ENCODE assay signal across 9 cellular contexts in the genomic region with DNA sequence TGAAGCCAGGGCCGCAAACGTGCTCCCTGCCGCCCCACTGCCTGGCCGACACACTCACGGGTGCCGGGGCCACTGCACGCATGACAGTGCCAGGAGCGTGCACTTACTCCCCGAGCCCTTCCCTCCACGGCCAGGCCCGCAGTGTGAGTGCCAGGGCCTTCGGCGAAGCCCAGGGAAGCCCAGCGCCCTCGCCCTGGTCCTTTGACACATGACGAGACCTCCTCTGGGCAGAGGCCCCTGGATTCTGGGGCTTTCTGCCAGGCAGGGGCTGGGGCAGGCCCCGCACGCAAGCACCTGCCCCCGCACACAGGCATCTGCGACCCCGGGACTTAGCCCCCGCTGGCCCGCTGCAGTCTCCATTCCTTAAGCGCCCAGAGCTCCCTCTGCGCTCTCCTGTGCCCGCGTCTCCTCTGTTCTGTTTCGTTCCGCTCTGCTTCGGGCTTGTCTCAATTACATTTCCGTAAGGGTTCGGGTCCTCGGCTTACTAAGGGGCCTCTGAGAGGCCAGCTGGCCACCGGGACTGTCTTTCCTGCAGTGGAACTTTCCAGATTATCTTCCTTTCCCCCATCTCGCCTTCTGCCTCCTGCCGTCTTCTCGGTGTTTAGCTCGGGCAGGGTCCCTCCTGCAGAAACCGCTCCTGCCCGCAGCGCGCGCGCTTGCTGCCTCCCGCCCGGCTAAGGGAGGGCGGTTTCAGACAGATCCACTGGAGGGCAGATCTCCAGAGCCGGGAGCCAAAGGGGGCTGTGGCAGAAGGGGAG.
DNase-seq lines count a peak whose midpoint lies in the region; ATAC-seq and TF ChIP-seq lines count a peak whose summit lies in the region.
"Had no signal": no experiment of that assay in that cellular context is flagged by ENCODE, and none has a peak within 500 bp of the region (broad histone marks: within the 10 kb centered on the region; RNA-seq: fewer than 3 reads in every experiment).

No MANE protein-coding gene starts in this region.

- no peak for TF ChIP-seq EP300 in stomach (IDR thresholded peaks at IDR 0.05)

- peaks cover 8 to 12% of the 10 kb centered on the region in 2 donors for H3K4me1 ChIP-seq in left lung
- H3K4me1 ChIP-seq in stomach = peaks cover 0 to 19% (median 14%) of the 10 kb centered on the region in 4 donors
- H3K4me1 ChIP-seq in SJCRH30 = 0 out of 2 replicates have a peak, but pooled peaks cover 2% of the 10 kb centered on the region

- no peak for DNase-seq in activated CD8-positive, alpha-beta memory T cell treated with anti-CD3 and anti-CD28 coated beads, Interleukin-2, amount 10 ng/mL, durations not matched to agents 7 days and 5 days
- DNase-seq in activated CD8-positive, alpha-beta memory T cell treated with anti-CD3 and anti-CD28 coated beads for 24 hours = no peak
- peak; percentile 31 for DNase-seq in choroid plexus epithelial cell (ENCODE audit: low read depth)
- no peak for DNase-seq in left lung
- DNase-seq in stomach = no peak
- no peak for DNase-seq in DMS79 (lab: John Stamatoyannopoulos, UW)
- no peak for DNase-seq in NCI-H226
- DNase-seq in SJCRH30 = no peak

- H3K27me3 ChIP-seq in left lung = peaks cover 24 to 56% of the 10 kb centered on the region in 2 donors
- peaks cover 0 to 52% (median 17%) of the 10 kb centered on the region in 3 donors for H3K27me3 ChIP-seq in stomach
- 0 out of 2 replicates have a peak, but pooled peaks cover 4% of the 10 kb centered on the region for H3K27me3 ChIP-seq in SJCRH30

- CTCF ChIA-PET in activated CD8-positive, alpha-beta memory T cell treated with anti-CD3 and anti-CD28 coated beads, Interleukin-2, amount 10 ng/mL, durations not matched to agents 7 days and 5 days (lab: Charles Lee) = interaction anchor here (1.5 kb wide), 1 partner anchor 131 kb away, joined by 4 read pairs; no protein-coding TSS in a partner anchor

- H3K4me1 Mint-ChIP-seq in activated CD8-positive, alpha-beta memory T cell treated with anti-CD3 and anti-CD28 coated beads, Interleukin-2, amount 10 ng/mL, durations not matched to agents 7 days and 5 days = peaks cover 4% of the 10 kb centered on the region

- WGBS in stomach, 5 donors = 23 to 38% (median 23%) methylated on average over 46 to 48 of the region's 48 CpGs

- peak overlapping the region; percentile 39 for H3K4me3 ChIP-seq in choroid plexus epithelial cell (ENCODE audit: low read depth, low read length)
- peak overlapping the region; percentile 7 to 13 for H3K4me3 ChIP-seq in left lung
- H3K4me3 ChIP-seq in stomach = peak overlapping the region; percentile 9 to 31 (median 24)
- no peak overlapping the region for H3K4me3 ChIP-seq in SJCRH30

- H3K9me3 Mint-ChIP-seq in activated CD8-positive, alpha-beta memory T cell treated with anti-CD3 and anti-CD28 coated beads, Interleukin-2, amount 10 ng/mL, durations not matched to agents 7 days and 5 days (ENCODE audit: low read depth) = no peaks in the 10 kb centered on the region
- H3K9me3 Mint-ChIP-seq: T-helper 1 cell treated with Interleukin-12 subunit alpha and Interleukin-12 subunit beta and Interleukin-4 antibody, amounts not matched to agents 30 μg/mL and 1 μg/mL, for 36 hours had no signal

- ATAC-seq in activated CD8-positive, alpha-beta memory T cell treated with anti-CD3 and anti-CD28 coated beads, Interleukin-2, amount 10 ng/mL, durations not matched to agents 7 days and 5 days = peak; percentile 36
- peak; percentile 46 for ATAC-seq in left lung

- no peaks in the 10 kb centered on the region for H3K36me3 Mint-ChIP-seq in activated CD8-positive, alpha-beta memory T cell treated with anti-CD3 and anti-CD28 coated beads, Interleukin-2, amount 10 ng/mL, durations not matched to agents 7 days and 5 days

- H3K27ac Mint-ChIP-seq in activated CD8-positive, alpha-beta memory T cell treated with anti-CD3 and anti-CD28 coated beads, Interleukin-2, amount 10 ng/mL, durations not matched to agents 7 days and 5 days = no peak overlapping the region
- H3K27ac Mint-ChIP-seq: T-helper 1 cell treated with Interleukin-12 subunit alpha and Interleukin-12 subunit beta and Interleukin-4 antibody, amounts not matched to agents 30 μg/mL and 1 μg/mL, for 36 hours had no signal

- H3K4me3 Mint-ChIP-seq in activated CD8-positive, alpha-beta memory T cell treated with anti-CD3 and anti-CD28 coated beads, Interleukin-2, amount 10 ng/mL, durations not matched to agents 7 days and 5 days = peak overlapping the region; percentile 17
- H3K4me3 Mint-ChIP-seq: T-helper 1 cell treated with Interleukin-12 subunit alpha and Interleukin-12 subunit beta and Interleukin-4 antibody, amounts not matched to agents 30 μg/mL and 1 μg/mL, for 36 hours had no signal

- no peak for TF ChIP-seq POLR2A in stomach (IDR thresholded peaks at IDR 0.05)

- H3K9me3 ChIP-seq in left lung = no peaks in the 10 kb centered on the region
- no peaks in the 10 kb centered on the region for H3K9me3 ChIP-seq in stomach
- no peaks in the 10 kb centered on the region for H3K9me3 ChIP-seq in SJCRH30 (replicated peaks)

- H3K27ac ChIP-seq in left lung (no peak overlapping the region), stomach (no peak overlapping the region), SJCRH30 (no peak overlapping the region)

- H3K36me3 ChIP-seq in left lung (no peaks in the 10 kb centered on the region), stomach (no peaks in the 10 kb centered on the region), SJCRH30 (no peaks in the 10 kb centered on the region)

- intact Hi-C loops in left lung (cut with DNase I) (loop anchor here in 1 of 2 donors (10.0 kb wide), 2 partner anchors 127 to 217 kb away; no protein-coding TSS in a partner anchor), stomach (cut with DNase I; ENCODE audit: low total_unique reads) (loop anchor here (10.0 kb wide), 2 partner anchors 87 to 217 kb away; no protein-coding TSS in a partner anchor)

- H3K27me3 Mint-ChIP-seq in activated CD8-positive, alpha-beta memory T cell treated with anti-CD3 and anti-CD28 coated beads, Interleukin-2, amount 10 ng/mL, durations not matched to agents 7 days and 5 days = peaks cover 41% of the 10 kb centered on the region

- TF ChIP-seq CTCF in choroid plexus epithelial cell (conservative IDR thresholded peaks at IDR 0.05; ENCODE audit: low read depth, low read length) (peak; percentile 38), left lung (IDR thresholded peaks at IDR 0.05) (no peak), stomach (IDR thresholded peaks at IDR 0.05) (no peak)
